ENCODE assay signal across 23 cellular contexts in genomic region chr4:140793291-140793690, GRCh38. TPM values are rescaled to one million over a fixed set of nuclear protein-coding genes. Genes with fewer than 3 reads are reported as not detected.
"Had no signal": no experiment of that assay in that cellular context is flagged by ENCODE, and none has a peak within 500 bp of the region (broad histone marks: within the 10 kb centered on the region; RNA-seq: fewer than 3 reads in every experiment).

No MANE protein-coding gene starts in this region.

- H3K27me3 ChIP-seq: cardiac muscle cell, foreskin keratinocyte, neural progenitor cell, upper lobe of left lung had no signal

- H3K27ac ChIP-seq: cardiac muscle cell, foreskin keratinocyte, lower lobe of right lung, neural progenitor cell, upper lobe of left lung had no signal

- ATAC-seq: activated T-cell treated with anti-CD3 and anti-CD28 coated beads, Interleukin-2, amount 50 U/mL, for 72 hours; foreskin keratinocyte; left lobe of liver; lower lobe of right lung; naive thymus-derived CD8-positive, alpha-beta T cell; stimulated activated naive CD8-positive, alpha-beta T cell treated with anti-CD3 and anti-CD28 coated beads, Interleukin-15, Interleukin-2, amounts not matched to agents 100 U/mL and 50 U/mL, for 24 hours had no signal

- H3K9me3 Mint-ChIP-seq: activated naive CD8-positive, alpha-beta T cell treated with anti-CD3 and anti-CD28 coated beads, Interleukin-2, amount 10 ng/mL, durations not matched to agents 7 days and 5 days had no signal

- DNase-seq: activated CD4-positive, alpha-beta memory T cell treated with anti-CD3 and anti-CD28 coated beads for 36 hours; activated CD4-positive, alpha-beta T cell treated with anti-CD3 and anti-CD28 coated beads for 4 hours; activated CD4-positive, CD25-positive, alpha-beta regulatory T cell; activated effector memory CD4-positive, alpha-beta T cell treated with Interleukin-2 at 50 U/mL for 16 hours; activated naive CD4-positive, alpha-beta T cell treated with anti-CD3 and anti-CD28 coated beads for 36 hours; activated naive CD8-positive, alpha-beta T cell treated with anti-CD3 and anti-CD28 coated beads, Interleukin-2, amount 10 ng/mL, durations not matched to agents 7 days and 5 days; activated T-cell treated with anti-CD3 and anti-CD28 coated beads, Interleukin-2, amount 50 U/mL, for 72 hours; amygdala; dermis blood vessel endothelial cell; effector memory CD4-positive, alpha-beta T cell; foreskin keratinocyte; immature natural killer cell; lower lobe of right lung; naive thymus-derived CD8-positive, alpha-beta T cell; retina; stimulated activated CD4-positive, alpha-beta T cell treated with anti-CD3 and anti-CD28 coated beads, Interleukin-2, amount 100 ng/mL, for 48 hours; stimulated activated naive CD8-positive, alpha-beta T cell treated with anti-CD3 and anti-CD28 coated beads, Interleukin-15, Interleukin-2, amounts not matched to agents 100 U/mL and 50 U/mL, for 24 hours; T1000; upper lobe of left lung had no signal

- H3K4me2 ChIP-seq: neural progenitor cell had no signal

- H3K36me3 Mint-ChIP-seq: activated CD4-positive, alpha-beta memory T cell treated with anti-CD3 and anti-CD28 coated beads for 36 hours; activated naive CD8-positive, alpha-beta T cell treated with anti-CD3 and anti-CD28 coated beads, Interleukin-2, amount 10 ng/mL, durations not matched to agents 7 days and 5 days; immature natural killer cell; naive thymus-derived CD8-positive, alpha-beta T cell; neural progenitor cell had no signal

- H3K27me3 Mint-ChIP-seq: progenitor cell of endocrine pancreas had no signal

- H3K4me1 ChIP-seq: upper lobe of left lung had no signal

- H3K4me1 Mint-ChIP-seq: activated naive CD8-positive, alpha-beta T cell treated with anti-CD3 and anti-CD28 coated beads, Interleukin-2, amount 10 ng/mL, durations not matched to agents 7 days and 5 days; immature natural killer cell had no signal

- H3K36me3 ChIP-seq: cardiac muscle cell, lower lobe of right lung, neural progenitor cell, upper lobe of left lung had no signal

- H3K4me3 ChIP-seq: cardiac muscle cell, lower lobe of right lung, neural progenitor cell, upper lobe of left lung had no signal

- H3K9ac ChIP-seq: neural progenitor cell had no signal

- H3K4me3 Mint-ChIP-seq: activated CD4-positive, alpha-beta memory T cell treated with anti-CD3 and anti-CD28 coated beads for 36 hours; activated naive CD4-positive, alpha-beta T cell treated with anti-CD3 and anti-CD28 coated beads for 36 hours; activated naive CD8-positive, alpha-beta T cell treated with anti-CD3 and anti-CD28 coated beads, Interleukin-2, amount 10 ng/mL, durations not matched to agents 7 days and 5 days; activated T-cell treated with anti-CD3 and anti-CD28 coated beads, Interleukin-2, amount 50 U/mL, for 72 hours; immature natural killer cell; naive thymus-derived CD8-positive, alpha-beta T cell; neural progenitor cell had no signal

- H3K27ac Mint-ChIP-seq: activated CD4-positive, alpha-beta memory T cell treated with anti-CD3 and anti-CD28 coated beads for 36 hours; activated naive CD4-positive, alpha-beta T cell treated with anti-CD3 and anti-CD28 coated beads for 36 hours; activated naive CD8-positive, alpha-beta T cell treated with anti-CD3 and anti-CD28 coated beads, Interleukin-2, amount 10 ng/mL, durations not matched to agents 7 days and 5 days; activated T-cell treated with anti-CD3 and anti-CD28 coated beads, Interleukin-2, amount 50 U/mL, for 72 hours; immature natural killer cell; naive thymus-derived CD8-positive, alpha-beta T cell; neural progenitor cell; progenitor cell of endocrine pancreas had no signal

- H2AFZ ChIP-seq: neural progenitor cell had no signal

RNA-seq across cellular contexts. Expression of gene TBC1D9, which starts 37.1 kb away (rescaled TPM):
- total RNA-seq: activated T-cell treated with anti-CD3 and anti-CD28 coated beads, Interleukin-2, amount 50 U/mL, for 72 hours had no signal
